In the genomic region with DNA sequence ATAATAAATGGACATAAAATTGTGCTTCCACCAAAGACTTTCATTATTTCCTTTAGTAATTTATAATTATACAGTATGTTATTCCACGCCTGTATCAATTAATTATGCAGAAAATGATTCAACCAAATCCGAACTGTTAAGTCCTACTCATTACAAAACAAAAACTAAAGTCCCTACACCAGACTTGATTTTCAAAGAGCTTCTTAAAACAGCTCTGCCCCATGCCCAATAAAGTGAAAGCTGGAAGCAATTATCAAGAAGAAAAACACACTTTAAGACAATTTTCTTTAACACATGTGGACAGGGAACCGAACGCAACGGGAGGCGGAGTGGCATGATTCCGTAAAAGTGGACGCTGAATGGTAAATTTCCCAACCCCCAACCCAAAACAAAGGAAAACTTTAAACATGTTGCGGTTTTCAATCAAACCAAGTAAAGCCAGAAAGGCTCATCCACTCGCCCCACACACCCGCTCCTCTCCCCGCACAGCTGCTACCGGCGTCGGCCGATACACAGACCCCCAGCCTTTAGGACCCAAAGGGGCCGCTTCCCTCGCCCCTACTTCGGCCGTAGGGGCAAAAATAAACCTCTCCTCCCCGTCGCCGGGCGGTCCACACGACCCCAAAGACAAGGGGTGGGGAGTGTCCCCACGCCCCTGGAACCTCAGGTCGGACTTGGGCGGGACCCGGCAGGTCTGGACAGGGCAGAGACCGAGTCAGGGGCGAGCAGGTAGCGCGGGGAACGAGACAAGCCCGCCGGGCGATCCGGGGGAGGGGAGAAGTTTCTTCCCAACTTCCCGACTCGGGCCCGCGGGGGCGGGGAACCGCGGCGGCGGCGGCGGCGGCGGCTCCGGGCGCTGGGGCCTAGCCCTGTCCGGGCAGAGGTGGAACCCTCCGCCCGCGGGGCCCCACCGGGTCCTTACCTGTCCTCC, we compare ENCODE assay signal across 1 cellular context.
A peak's percentile ranks its signal among the peaks of the same experiment; 100 is the strongest.
TF ChIP-seq lines count a peak whose summit lies in the region.

No MANE protein-coding gene starts in this region.

TF ChIP-seq in HEK293, 187 proteins besides CTCF, POLR2A, EP300 and RAD21 (continued from another document and continues in another):
- TF ChIP-seq, protein P1, sequence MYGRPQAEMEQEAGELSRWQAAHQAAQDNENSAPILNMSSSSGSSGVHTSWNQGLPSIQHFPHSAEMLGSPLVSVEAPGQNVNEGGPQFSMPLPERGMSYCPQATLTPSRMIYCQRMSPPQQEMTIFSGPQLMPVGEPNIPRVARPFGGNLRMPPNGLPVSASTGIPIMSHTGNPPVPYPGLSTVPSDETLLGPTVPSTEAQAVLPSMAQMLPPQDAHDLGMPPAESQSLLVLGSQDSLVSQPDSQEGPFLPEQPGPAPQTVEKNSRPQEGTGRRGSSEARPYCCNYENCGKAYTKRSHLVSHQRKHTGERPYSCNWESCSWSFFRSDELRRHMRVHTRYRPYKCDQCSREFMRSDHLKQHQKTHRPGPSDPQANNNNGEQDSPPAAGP (tag by site-specific recombination; IDR thresholded peaks at IDR 0.05) = no peak
- TF ChIP-seq, protein P2, sequence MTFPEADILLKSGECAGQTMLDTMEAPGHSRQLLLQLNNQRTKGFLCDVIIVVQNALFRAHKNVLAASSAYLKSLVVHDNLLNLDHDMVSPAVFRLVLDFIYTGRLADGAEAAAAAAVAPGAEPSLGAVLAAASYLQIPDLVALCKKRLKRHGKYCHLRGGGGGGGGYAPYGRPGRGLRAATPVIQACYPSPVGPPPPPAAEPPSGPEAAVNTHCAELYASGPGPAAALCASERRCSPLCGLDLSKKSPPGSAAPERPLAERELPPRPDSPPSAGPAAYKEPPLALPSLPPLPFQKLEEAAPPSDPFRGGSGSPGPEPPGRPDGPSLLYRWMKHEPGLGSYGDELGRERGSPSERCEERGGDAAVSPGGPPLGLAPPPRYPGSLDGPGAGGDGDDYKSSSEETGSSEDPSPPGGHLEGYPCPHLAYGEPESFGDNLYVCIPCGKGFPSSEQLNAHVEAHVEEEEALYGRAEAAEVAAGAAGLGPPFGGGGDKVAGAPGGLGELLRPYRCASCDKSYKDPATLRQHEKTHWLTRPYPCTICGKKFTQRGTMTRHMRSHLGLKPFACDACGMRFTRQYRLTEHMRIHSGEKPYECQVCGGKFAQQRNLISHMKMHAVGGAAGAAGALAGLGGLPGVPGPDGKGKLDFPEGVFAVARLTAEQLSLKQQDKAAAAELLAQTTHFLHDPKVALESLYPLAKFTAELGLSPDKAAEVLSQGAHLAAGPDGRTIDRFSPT (tag by site-specific recombination; IDR thresholded peaks at IDR 0.05) = no peak
- TF ChIP-seq, protein P3, sequence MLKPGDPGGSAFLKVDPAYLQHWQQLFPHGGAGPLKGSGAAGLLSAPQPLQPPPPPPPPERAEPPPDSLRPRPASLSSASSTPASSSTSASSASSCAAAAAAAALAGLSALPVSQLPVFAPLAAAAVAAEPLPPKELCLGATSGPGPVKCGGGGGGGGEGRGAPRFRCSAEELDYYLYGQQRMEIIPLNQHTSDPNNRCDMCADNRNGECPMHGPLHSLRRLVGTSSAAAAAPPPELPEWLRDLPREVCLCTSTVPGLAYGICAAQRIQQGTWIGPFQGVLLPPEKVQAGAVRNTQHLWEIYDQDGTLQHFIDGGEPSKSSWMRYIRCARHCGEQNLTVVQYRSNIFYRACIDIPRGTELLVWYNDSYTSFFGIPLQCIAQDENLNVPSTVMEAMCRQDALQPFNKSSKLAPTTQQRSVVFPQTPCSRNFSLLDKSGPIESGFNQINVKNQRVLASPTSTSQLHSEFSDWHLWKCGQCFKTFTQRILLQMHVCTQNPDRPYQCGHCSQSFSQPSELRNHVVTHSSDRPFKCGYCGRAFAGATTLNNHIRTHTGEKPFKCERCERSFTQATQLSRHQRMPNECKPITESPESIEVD (tag by site-specific recombination; IDR thresholded peaks at IDR 0.05) = peak; percentile 91
- TF ChIP-seq ZEB2 (tag by site-specific recombination; IDR thresholded peaks at IDR 0.05) = no peak
- TF ChIP-seq GLIS2 (tag by site-specific recombination; IDR thresholded peaks at IDR 0.05) = peak; percentile 66
- no peak for TF ChIP-seq ZNF473 (tag by site-specific recombination; IDR thresholded peaks at IDR 0.05)
- TF ChIP-seq ZBTB20 (tag by site-specific recombination; IDR thresholded peaks at IDR 0.05) = no peak; the same call in 1 of the 2 replicates
- TF ChIP-seq, protein P4, sequence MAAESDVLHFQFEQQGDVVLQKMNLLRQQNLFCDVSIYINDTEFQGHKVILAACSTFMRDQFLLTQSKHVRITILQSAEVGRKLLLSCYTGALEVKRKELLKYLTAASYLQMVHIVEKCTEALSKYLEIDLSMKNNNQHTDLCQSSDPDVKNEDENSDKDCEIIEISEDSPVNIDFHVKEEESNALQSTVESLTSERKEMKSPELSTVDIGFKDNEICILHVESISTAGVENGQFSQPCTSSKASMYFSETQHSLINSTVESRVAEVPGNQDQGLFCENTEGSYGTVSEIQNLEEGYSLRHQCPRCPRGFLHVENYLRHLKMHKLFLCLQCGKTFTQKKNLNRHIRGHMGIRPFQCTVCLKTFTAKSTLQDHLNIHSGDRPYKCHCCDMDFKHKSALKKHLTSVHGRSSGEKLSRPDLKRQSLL (tag by site-specific recombination; IDR thresholded peaks at IDR 0.05) = no peak
- TF ChIP-seq, protein P5, sequence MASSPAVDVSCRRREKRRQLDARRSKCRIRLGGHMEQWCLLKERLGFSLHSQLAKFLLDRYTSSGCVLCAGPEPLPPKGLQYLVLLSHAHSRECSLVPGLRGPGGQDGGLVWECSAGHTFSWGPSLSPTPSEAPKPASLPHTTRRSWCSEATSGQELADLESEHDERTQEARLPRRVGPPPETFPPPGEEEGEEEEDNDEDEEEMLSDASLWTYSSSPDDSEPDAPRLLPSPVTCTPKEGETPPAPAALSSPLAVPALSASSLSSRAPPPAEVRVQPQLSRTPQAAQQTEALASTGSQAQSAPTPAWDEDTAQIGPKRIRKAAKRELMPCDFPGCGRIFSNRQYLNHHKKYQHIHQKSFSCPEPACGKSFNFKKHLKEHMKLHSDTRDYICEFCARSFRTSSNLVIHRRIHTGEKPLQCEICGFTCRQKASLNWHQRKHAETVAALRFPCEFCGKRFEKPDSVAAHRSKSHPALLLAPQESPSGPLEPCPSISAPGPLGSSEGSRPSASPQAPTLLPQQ (tag by site-specific recombination; IDR thresholded peaks at IDR 0.05) = peak; percentile 68; the same call in 1 of the 2 replicates
- TF ChIP-seq ZSCAN30 (tag by site-specific recombination; IDR thresholded peaks at IDR 0.05) = 0 out of 2 replicates have a peak, but pooled peaks have one; percentile 47
- TF ChIP-seq ZBTB17 (tag by site-specific recombination; IDR thresholded peaks at IDR 0.05) = 0 out of 2 replicates have a peak, but pooled peaks have one; percentile 13
- TF ChIP-seq, protein P6, sequence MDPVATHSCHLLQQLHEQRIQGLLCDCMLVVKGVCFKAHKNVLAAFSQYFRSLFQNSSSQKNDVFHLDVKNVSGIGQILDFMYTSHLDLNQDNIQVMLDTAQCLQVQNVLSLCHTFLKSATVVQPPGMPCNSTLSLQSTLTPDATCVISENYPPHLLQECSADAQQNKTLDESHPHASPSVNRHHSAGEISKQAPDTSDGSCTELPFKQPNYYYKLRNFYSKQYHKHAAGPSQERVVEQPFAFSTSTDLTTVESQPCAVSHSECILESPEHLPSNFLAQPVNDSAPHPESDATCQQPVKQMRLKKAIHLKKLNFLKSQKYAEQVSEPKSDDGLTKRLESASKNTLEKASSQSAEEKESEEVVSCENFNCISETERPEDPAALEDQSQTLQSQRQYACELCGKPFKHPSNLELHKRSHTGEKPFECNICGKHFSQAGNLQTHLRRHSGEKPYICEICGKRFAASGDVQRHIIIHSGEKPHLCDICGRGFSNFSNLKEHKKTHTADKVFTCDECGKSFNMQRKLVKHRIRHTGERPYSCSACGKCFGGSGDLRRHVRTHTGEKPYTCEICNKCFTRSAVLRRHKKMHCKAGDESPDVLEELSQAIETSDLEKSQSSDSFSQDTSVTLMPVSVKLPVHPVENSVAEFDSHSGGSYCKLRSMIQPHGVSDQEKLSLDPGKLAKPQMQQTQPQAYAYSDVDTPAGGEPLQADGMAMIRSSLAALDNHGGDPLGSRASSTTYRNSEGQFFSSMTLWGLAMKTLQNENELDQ (tag by site-specific recombination; IDR thresholded peaks at IDR 0.05; ENCODE audit: low read depth) = no peak
- no peak for TF ChIP-seq ZBTB21 (tag by site-specific recombination; IDR thresholded peaks at IDR 0.05)
- TF ChIP-seq ZNF501 (tag by site-specific recombination; IDR thresholded peaks at IDR 0.05) = 0 out of 2 replicates have a peak, but pooled peaks have one; percentile 59
- no peak for TF ChIP-seq ZNF202 (tag by site-specific recombination; IDR thresholded peaks at IDR 0.05; ENCODE audit: borderline replicate concordance)
- no peak for TF ChIP-seq ZNF837 (tag by site-specific recombination; IDR thresholded peaks at IDR 0.05)
- peak; percentile 66 for TF ChIP-seq SP2 (tag by site-specific recombination; IDR thresholded peaks at IDR 0.05)
- TF ChIP-seq ZNF24 (tag by site-specific recombination; IDR thresholded peaks at IDR 0.05) = no peak
- TF ChIP-seq, protein P7, sequence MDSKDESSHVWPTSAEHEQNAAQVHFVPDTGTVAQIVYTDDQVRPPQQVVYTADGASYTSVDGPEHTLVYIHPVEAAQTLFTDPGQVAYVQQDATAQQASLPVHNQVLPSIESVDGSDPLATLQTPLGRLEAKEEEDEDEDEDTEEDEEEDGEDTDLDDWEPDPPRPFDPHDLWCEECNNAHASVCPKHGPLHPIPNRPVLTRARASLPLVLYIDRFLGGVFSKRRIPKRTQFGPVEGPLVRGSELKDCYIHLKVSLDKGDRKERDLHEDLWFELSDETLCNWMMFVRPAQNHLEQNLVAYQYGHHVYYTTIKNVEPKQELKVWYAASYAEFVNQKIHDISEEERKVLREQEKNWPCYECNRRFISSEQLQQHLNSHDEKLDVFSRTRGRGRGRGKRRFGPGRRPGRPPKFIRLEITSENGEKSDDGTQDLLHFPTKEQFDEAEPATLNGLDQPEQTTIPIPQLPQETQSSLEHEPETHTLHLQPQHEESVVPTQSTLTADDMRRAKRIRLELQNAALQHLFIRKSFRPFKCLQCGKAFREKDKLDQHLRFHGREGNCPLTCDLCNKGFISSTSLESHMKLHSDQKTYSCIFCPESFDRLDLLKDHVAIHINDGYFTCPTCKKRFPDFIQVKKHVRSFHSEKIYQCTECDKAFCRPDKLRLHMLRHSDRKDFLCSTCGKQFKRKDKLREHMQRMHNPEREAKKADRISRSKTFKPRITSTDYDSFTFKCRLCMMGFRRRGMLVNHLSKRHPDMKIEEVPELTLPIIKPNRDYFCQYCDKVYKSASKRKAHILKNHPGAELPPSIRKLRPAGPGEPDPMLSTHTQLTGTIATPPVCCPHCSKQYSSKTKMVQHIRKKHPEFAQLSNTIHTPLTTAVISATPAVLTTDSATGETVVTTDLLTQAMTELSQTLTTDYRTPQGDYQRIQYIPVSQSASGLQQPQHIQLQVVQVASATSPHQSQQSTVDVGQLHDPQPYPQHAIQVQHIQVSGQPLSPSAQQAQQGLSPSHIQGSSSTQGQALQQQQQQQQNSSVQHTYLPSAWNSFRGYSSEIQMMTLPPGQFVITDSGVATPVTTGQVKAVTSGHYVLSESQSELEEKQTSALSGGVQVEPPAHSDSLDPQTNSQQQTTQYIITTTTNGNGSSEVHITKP (tag by site-specific recombination; IDR thresholded peaks at IDR 0.05) = peak; percentile 28; the same call in 1 of the 2 replicates
- peak; percentile 50; the same call in 1 of the 2 replicates for TF ChIP-seq ZXDB (tag by site-specific recombination; IDR thresholded peaks at IDR 0.05)
- peak; percentile 51 for TF ChIP-seq PRDM1 (tag by site-specific recombination; IDR thresholded peaks at IDR 0.05)
- TF ChIP-seq ZNF341 (tag by site-specific recombination; IDR thresholded peaks at IDR 0.05; ENCODE audit: low read depth) = peak; percentile 58; the same call in 1 of the 2 replicates
- TF ChIP-seq ZNF174 (tag by site-specific recombination; IDR thresholded peaks at IDR 0.05) = no peak
- TF ChIP-seq, protein P8, sequence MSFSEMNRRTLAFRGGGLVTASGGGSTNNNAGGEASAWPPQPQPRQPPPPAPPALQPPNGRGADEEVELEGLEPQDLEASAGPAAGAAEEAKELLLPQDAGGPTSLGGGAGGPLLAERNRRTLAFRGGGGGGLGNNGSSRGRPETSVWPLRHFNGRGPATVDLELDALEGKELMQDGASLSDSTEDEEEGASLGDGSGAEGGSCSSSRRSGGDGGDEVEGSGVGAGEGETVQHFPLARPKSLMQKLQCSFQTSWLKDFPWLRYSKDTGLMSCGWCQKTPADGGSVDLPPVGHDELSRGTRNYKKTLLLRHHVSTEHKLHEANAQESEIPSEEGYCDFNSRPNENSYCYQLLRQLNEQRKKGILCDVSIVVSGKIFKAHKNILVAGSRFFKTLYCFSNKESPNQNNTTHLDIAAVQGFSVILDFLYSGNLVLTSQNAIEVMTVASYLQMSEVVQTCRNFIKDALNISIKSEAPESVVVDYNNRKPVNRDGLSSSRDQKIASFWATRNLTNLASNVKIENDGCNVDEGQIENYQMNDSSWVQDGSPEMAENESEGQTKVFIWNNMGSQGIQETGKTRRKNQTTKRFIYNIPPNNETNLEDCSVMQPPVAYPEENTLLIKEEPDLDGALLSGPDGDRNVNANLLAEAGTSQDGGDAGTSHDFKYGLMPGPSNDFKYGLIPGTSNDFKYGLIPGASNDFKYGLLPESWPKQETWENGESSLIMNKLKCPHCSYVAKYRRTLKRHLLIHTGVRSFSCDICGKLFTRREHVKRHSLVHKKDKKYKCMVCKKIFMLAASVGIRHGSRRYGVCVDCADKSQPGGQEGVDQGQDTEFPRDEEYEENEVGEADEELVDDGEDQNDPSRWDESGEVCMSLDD (tag by site-specific recombination; IDR thresholded peaks at IDR 0.05) = 0 out of 2 replicates have a peak, but pooled peaks have one; percentile 21
- no peak for TF ChIP-seq ZNF768 (tag by site-specific recombination; IDR thresholded peaks at IDR 0.05)
- no peak for TF ChIP-seq YY1 (tag by site-specific recombination; IDR thresholded peaks at IDR 0.05)
- no peak for TF ChIP-seq SETDB1 (IDR thresholded peaks at IDR 0.05; ENCODE audit: insufficient read length, low read length)
- TF ChIP-seq, protein P9, sequence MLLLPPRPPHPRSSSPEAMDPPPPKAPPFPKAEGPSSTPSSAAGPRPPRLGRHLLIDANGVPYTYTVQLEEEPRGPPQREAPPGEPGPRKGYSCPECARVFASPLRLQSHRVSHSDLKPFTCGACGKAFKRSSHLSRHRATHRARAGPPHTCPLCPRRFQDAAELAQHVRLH (tag by site-specific recombination; IDR thresholded peaks at IDR 0.05) = no peak
- 0 out of 2 replicates have a peak, but pooled peaks have one; percentile 16 for TF ChIP-seq BCL11B (tag by site-specific recombination; IDR thresholded peaks at IDR 0.05; ENCODE audit: low read depth)
